Comparison of ENCODE assay signal across 1 cellular context in the genomic region with DNA sequence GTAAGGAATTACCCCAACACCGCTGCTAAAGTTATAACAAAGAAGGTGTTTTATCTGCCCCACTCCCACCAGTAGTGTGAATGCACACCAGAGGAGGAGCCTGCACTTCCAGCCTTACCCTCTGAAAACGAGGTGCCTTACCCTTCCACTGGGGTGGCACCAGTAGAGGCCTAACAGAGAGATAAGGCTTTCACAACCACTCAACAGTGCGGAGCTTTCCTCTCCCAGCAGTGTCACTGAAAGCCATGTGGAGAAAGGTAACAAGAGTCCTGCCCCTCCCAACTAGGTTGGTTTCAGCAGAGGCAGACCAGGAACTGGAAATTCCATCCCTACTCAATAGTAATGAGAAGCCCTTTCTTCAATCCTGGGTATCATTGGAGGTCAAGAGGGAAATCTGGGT.
TF ChIP-seq lines count a peak whose summit lies in the region.

No MANE protein-coding gene starts in this region.

TF ChIP-seq in WTC11, 78 proteins besides CTCF, POLR2A, EP300 and RAD21 (continued from another document):
- TF ChIP-seq RELA (CRISPR knock-in tag; IDR thresholded peaks at IDR 0.05; ENCODE audit: borderline replicate concordance) (no peak), TEAD1 (CRISPR knock-in tag; IDR thresholded peaks at IDR 0.05) (no peak), ELF4 (CRISPR knock-in tag; IDR thresholded peaks at IDR 0.05; ENCODE audit: low read depth) (no peak), GTF2I (CRISPR knock-in tag; conservative IDR thresholded peaks at IDR 0.05) (no peak), ZNF423 (CRISPR knock-in tag; IDR thresholded peaks at IDR 0.05) (no peak), NR1H2 (CRISPR knock-in tag; IDR thresholded peaks at IDR 0.05) (no peak), ZNF219 (CRISPR knock-in tag; IDR thresholded peaks at IDR 0.05; ENCODE audit: borderline replicate concordance) (no peak), ZNF671 (CRISPR knock-in tag; IDR thresholded peaks at IDR 0.05) (no peak), ZBTB21 (CRISPR knock-in tag; IDR thresholded peaks at IDR 0.05; ENCODE audit: borderline replicate concordance) (no peak)
- TF ChIP-seq, protein P1, sequence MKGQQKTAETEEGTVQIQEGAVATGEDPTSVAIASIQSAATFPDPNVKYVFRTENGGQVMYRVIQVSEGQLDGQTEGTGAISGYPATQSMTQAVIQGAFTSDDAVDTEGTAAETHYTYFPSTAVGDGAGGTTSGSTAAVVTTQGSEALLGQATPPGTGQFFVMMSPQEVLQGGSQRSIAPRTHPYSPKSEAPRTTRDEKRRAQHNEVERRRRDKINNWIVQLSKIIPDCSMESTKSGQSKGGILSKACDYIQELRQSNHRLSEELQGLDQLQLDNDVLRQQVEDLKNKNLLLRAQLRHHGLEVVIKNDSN (CRISPR knock-in tag; IDR thresholded peaks at IDR 0.05), result no peak
- TF ChIP-seq, protein P2, sequence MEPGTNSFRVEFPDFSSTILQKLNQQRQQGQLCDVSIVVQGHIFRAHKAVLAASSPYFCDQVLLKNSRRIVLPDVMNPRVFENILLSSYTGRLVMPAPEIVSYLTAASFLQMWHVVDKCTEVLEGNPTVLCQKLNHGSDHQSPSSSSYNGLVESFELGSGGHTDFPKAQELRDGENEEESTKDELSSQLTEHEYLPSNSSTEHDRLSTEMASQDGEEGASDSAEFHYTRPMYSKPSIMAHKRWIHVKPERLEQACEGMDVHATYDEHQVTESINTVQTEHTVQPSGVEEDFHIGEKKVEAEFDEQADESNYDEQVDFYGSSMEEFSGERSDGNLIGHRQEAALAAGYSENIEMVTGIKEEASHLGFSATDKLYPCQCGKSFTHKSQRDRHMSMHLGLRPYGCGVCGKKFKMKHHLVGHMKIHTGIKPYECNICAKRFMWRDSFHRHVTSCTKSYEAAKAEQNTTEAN (CRISPR knock-in tag; IDR thresholded peaks at IDR 0.05), result no peak
- TF ChIP-seq, protein P3, sequence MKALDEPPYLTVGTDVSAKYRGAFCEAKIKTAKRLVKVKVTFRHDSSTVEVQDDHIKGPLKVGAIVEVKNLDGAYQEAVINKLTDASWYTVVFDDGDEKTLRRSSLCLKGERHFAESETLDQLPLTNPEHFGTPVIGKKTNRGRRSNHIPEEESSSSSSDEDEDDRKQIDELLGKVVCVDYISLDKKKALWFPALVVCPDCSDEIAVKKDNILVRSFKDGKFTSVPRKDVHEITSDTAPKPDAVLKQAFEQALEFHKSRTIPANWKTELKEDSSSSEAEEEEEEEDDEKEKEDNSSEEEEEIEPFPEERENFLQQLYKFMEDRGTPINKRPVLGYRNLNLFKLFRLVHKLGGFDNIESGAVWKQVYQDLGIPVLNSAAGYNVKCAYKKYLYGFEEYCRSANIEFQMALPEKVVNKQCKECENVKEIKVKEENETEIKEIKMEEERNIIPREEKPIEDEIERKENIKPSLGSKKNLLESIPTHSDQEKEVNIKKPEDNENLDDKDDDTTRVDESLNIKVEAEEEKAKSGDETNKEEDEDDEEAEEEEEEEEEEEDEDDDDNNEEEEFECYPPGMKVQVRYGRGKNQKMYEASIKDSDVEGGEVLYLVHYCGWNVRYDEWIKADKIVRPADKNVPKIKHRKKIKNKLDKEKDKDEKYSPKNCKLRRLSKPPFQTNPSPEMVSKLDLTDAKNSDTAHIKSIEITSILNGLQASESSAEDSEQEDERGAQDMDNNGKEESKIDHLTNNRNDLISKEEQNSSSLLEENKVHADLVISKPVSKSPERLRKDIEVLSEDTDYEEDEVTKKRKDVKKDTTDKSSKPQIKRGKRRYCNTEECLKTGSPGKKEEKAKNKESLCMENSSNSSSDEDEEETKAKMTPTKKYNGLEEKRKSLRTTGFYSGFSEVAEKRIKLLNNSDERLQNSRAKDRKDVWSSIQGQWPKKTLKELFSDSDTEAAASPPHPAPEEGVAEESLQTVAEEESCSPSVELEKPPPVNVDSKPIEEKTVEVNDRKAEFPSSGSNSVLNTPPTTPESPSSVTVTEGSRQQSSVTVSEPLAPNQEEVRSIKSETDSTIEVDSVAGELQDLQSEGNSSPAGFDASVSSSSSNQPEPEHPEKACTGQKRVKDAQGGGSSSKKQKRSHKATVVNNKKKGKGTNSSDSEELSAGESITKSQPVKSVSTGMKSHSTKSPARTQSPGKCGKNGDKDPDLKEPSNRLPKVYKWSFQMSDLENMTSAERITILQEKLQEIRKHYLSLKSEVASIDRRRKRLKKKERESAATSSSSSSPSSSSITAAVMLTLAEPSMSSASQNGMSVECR (CRISPR knock-in tag; IDR thresholded peaks at IDR 0.05; ENCODE audit: borderline replicate concordance), result no peak
